ENCODE assay signal across 10 cellular contexts in the genomic region with DNA sequence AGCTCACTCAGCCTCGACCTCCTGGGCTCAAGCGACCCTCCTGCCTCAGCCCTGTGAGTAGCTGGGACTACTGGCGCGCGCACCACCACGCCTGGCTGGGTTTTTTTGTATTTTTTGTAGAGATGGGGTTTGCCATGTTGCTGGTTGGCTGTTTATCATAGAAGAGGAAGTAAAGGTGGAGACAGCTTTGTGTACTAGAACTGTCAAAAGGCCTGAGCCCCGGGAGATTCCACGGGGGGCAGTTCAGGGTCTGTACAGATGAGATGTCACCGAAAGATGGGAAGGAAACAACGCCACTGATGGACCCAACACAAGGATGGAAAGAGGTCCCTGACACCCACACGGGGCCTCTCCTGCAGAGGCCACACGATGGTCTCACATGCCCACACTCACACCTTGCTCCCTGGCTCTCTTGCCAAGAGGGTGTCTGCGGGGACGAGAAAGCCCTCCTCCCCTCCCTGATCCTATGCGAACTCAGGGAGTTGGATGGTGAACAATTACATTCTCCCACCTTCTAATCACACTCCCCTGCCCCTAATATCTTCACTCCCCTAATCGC.
A peak's percentile ranks its signal among the peaks of the same experiment; 100 is the strongest.
DNase-seq lines count a peak whose midpoint lies in the region; ATAC-seq and TF ChIP-seq lines count a peak whose summit lies in the region.
"Had no signal": no experiment of that assay in that cellular context is flagged by ENCODE, and none has a peak within 500 bp of the region (broad histone marks: within the 10 kb centered on the region; RNA-seq: fewer than 3 reads in every experiment).

No MANE protein-coding gene starts in this region.

- H3K4me3 ChIP-seq in gastroesophageal sphincter = no peak overlapping the region
- H3K4me3 ChIP-seq: breast epithelium, psoas muscle had no signal

- TF ChIP-seq POLR2A in gastroesophageal sphincter (IDR thresholded peaks at IDR 0.05) = no peak

- WGBS in gastroesophageal sphincter (ENCODE audit: low coverage in 1 of 2), 2 donors = 52 to 56% methylated on average over 3 to 9 of the region's 16 CpGs

- no peaks in the 10 kb centered on the region for H3K27me3 ChIP-seq in gastroesophageal sphincter
- H3K27me3 ChIP-seq: breast epithelium had no signal

- DNase-seq in DMS 273 (lab: John Stamatoyannopoulos, UW; ENCODE audit: unreplicated experiment) (peak; percentile 11), DMS 273 treated with DMSO at 0.1 percent for 48 hours (lab: John Stamatoyannopoulos, UW) (no peak), NAMALWA (ENCODE audit: low spot score) (peak; percentile 84), naive B cell (peak; percentile 79), Calu3 (no peak)
- DNase-seq: psoas muscle had no signal

- no peaks in the 10 kb centered on the region for H3K9me3 Mint-ChIP-seq in naive B cell
- no peaks in the 10 kb centered on the region for H3K9me3 Mint-ChIP-seq in Calu3 (ENCODE audit: low read depth, unreplicated experiment)

- no peak overlapping the region for H3K27ac ChIP-seq in gastroesophageal sphincter
- H3K27ac ChIP-seq: breast epithelium, psoas muscle had no signal

- TF ChIP-seq CTCF in gastroesophageal sphincter (IDR thresholded peaks at IDR 0.05) (no peak), Calu3 (IDR thresholded peaks at IDR 0.05; ENCODE audit: unreplicated experiment) (no peak)

- peaks cover 0 to 50% of the 10 kb centered on the region in 2 donors for H3K36me3 ChIP-seq in gastroesophageal sphincter
- H3K36me3 ChIP-seq: breast epithelium had no signal

- H3K9me3 ChIP-seq in gastroesophageal sphincter = no peaks in the 10 kb centered on the region
- H3K9me3 ChIP-seq: breast epithelium, psoas muscle had no signal

- H3K4me3 Mint-ChIP-seq in naive B cell (peak overlapping the region; percentile 48 to 91 (median 80)), Calu3 (ENCODE audit: low read depth, unreplicated experiment) (no peak overlapping the region)

- H3K27ac Mint-ChIP-seq in naive B cell (peak overlapping the region; percentile 96 to 99 (median 98)), Calu3 (ENCODE audit: unreplicated experiment) (no peak overlapping the region)

- H3K27me3 Mint-ChIP-seq in naive B cell = no peaks in the 10 kb centered on the region
- H3K27me3 Mint-ChIP-seq in Calu3 (ENCODE audit: unreplicated experiment) = no peaks in the 10 kb centered on the region

- no peak for TF ChIP-seq EP300 in gastroesophageal sphincter (IDR thresholded peaks at IDR 0.05)

- intact Hi-C loops in Calu3 (cut with micrococcal nuclease; ENCODE audit: unreplicated experiment) = no loop called here

- CTCF ChIA-PET in Calu3 (lab: Charles Lee) = interaction anchor here (0.6 kb wide), 2 partner anchors 72 to 154 kb away, joined by 3 read pairs; no protein-coding TSS in a partner anchor

- BruUV-seq in Calu3 (replicated peaks; lab: Mats Ljungman, UMichigan) = no TSS peak

- ATAC-seq in GM21529 (IDR thresholded peaks at IDR 0.05; ENCODE audit: unreplicated experiment) (peak; percentile 41), naive B cell (ENCODE audit: low read depth in 2 of 2) (peak; percentile 92 to 95), HG03039 (IDR thresholded peaks at IDR 0.05; ENCODE audit: unreplicated experiment) (no peak), gastroesophageal sphincter (no peak)

- H3K36me3 Mint-ChIP-seq in naive B cell = peaks cover 0 to 10% of the 10 kb centered on the region in 2 donors
- H3K36me3 Mint-ChIP-seq in Calu3 (ENCODE audit: insufficient read depth, unreplicated experiment) = peaks cover 13% of the 10 kb centered on the region

- peaks cover 0 to 7% (median 0%) of the 10 kb centered on the region in 3 donors for H3K4me1 ChIP-seq in gastroesophageal sphincter
- H3K4me1 ChIP-seq: breast epithelium, psoas muscle had no signal

- H3K4me1 Mint-ChIP-seq in naive B cell (peaks cover 21 to 28% (median 26%) of the 10 kb centered on the region in 3 donors), Calu3 (ENCODE audit: low read depth, unreplicated experiment) (peaks cover 9% of the 10 kb centered on the region)

Comparison
In these comparisons a context has a peak if more than half of its experiments do, and no peak if none do; other contexts are left out.
1. DNase-seq: peak in DMS 273 (single experiment), NAMALWA (single experiment) and naive B cell (single experiment); none in DMS 273 treated with DMSO at 0.1 percent for 48 hours (single experiment) and Calu3 (single experiment).
2. ATAC-seq: peak in GM21529 (single experiment) and naive B cell (2 of 2); none in HG03039 (single experiment) and gastroesophageal sphincter (single experiment).